8 cellular contexts compared by ENCODE assay signal in the genomic region with DNA sequence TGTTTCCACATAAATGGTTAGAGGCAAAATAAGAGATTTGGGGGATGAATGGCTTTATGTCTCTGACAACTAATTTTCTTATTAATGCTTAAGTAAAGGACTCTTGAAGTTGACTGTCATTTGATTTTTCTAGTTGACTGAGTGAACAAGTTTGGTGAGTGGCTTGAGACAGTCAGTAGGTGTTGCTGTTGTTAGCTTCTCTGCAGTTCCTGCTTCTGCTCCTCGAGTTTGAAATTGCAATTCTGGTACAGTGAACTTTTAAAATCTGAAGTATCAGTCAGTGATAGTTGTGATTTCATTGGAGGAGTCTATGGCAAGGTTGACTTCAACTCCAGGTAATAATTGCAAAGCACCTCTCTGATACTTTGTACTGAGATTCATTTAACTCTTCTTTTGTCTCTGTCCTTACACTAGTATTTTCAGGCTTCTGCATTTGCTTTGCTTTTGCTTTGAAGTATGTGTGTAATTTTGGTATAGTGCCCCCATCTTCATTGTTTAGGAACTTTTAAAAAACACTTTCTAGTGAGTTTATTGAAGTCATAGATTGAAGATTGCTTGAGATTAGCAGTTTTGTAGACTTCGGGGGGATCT.
A peak's percentile ranks its signal among the peaks of the same experiment; 100 is the strongest.
DNase-seq lines count a peak whose midpoint lies in the region; ATAC-seq and TF ChIP-seq lines count a peak whose summit lies in the region.

No MANE protein-coding gene starts in this region.

- H3K4me1 ChIP-seq in HUES48 (ENCODE audit: control insufficient read depth, insufficient read depth, low read length): peaks cover 42% of the 10 kb centered on the region

- no peak for ATAC-seq in HG03097 (IDR thresholded peaks at IDR 0.05; ENCODE audit: low FRiP score, unreplicated experiment)
- ATAC-seq in HG03442 (IDR thresholded peaks at IDR 0.05; ENCODE audit: unreplicated experiment): no peak

- H3K4me3 ChIP-seq in HUES48 (ENCODE audit: low read depth, low read length) (peak overlapping the region; percentile 69), fibroblast of pulmonary artery (replicated peaks; ENCODE audit: low read depth, low read length) (peak overlapping the region; percentile 79)

- H3K36me3 ChIP-seq in HUES48 (ENCODE audit: control insufficient read depth, insufficient read depth, low read length): no peaks in the 10 kb centered on the region

- DNase-seq in NCI-H1694 treated with DMSO at 0.1 percent for 48 hours (lab: John Stamatoyannopoulos, UW) (peak; percentile 26), NCI-H1694 (lab: John Stamatoyannopoulos, UW) (no peak), fibroblast of pulmonary artery (ENCODE audit: low read depth) (peak; percentile 79), putamen (ENCODE audit: low spot score) (peak; percentile 63)

- no peak overlapping the region for H3K27ac ChIP-seq in HUES48 (ENCODE audit: low read depth, low read length)
- peak overlapping the region; percentile 94 for H3K27ac ChIP-seq in VCaP

- TF ChIP-seq CTCF in VCaP (conservative IDR thresholded peaks at IDR 0.05): peak; percentile 75
- peak; percentile 73 for TF ChIP-seq CTCF in fibroblast of pulmonary artery (IDR thresholded peaks at IDR 0.05; ENCODE audit: low read length, missing control alignments)

- no peaks in the 10 kb centered on the region for H3K27me3 ChIP-seq in HUES48 (ENCODE audit: control insufficient read depth, insufficient read depth, low read length)

- no peak overlapping the region for H3K9ac ChIP-seq in HUES48 (ENCODE audit: low read depth, low read length)

- H3K9me3 ChIP-seq in HUES48 (ENCODE audit: control insufficient read depth, insufficient read depth, low read length): no peaks in the 10 kb centered on the region
